8 cellular contexts compared by ENCODE assay signal in the genomic region with DNA sequence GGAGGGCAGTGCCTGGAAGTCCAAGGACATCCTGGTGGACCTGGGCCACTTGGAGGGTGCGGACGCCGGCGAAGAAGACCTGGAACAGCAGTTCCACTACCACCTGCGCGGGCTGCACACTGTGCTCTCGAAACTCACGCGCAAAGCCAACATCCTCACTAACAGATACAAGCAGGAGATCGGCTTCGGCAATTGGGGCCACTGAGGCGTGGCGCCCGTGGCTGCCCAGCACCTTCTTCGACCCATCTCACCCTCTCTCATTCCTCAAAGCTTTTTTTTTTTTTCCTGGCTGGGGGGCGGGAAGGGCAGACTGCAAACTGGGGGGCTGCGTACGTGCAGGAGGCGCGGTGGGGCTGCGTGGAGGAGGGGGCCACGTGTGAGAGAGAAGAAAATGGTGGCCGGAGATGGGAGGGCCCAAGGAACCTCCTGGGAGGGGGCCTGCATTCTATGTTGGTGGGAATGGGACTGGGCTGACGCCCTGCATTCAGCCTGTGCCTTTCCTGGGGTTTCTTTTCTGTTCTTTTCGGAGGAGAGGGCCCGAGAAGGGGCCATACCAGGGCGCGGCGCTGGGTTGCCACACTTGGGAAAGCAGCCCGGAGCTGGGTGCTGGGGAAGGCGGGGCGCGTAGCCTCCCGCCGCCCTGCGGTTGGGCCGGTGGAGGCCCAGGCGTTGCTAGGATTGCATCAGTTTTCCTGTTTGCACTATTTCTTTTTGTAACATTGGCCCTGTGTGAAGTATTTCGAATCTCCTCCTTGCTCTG. TPM values are rescaled to one million over a fixed set of nuclear protein-coding genes. Genes with fewer than 3 reads are reported as not detected.
DNase-seq lines count a peak whose midpoint lies in the region; ATAC-seq and TF ChIP-seq lines count a peak whose summit lies in the region.

No MANE protein-coding gene starts in this region.

- TF ChIP-seq EP300 in SK-N-SH (IDR thresholded peaks at IDR 0.05; ENCODE audit: borderline replicate concordance in 1 of 2, low read depth in 1 of 2, low read length in 1 of 2): no peak

- H3K27ac Mint-ChIP-seq in activated naive CD8-positive, alpha-beta T cell treated with anti-CD3 and anti-CD28 coated beads, Interleukin-2, amount 50 U/mL, for 24 hours: peak overlapping the region; percentile 95

- H3K27ac ChIP-seq in SK-N-SH (ENCODE audit: low read depth in 2 of 2, low read length in 1 of 2) (peak overlapping the region; percentile 82 to 92), heart left ventricle (peak overlapping the region; percentile 86 to 98 (median 93))

- TF ChIP-seq CTCF in SK-N-SH (IDR thresholded peaks at IDR 0.05) (0 out of 2 replicates have a peak, but pooled peaks have one; percentile 8), heart left ventricle (IDR thresholded peaks at IDR 0.05) (peak in 2 of 12 donors; percentile 17 to 18)

- H3F3A ChIP-seq in SK-N-SH (replicated peaks; ENCODE audit: insufficient read depth): peaks cover 8% of the 10 kb centered on the region

- peak overlapping the region; percentile 79 for H3K9ac ChIP-seq in SK-N-SH

- TF ChIP-seq RAD21 in SK-N-SH (IDR thresholded peaks at IDR 0.05; ENCODE audit: low read length): peak; percentile 13; the same call in 1 of the 2 replicates

- no peaks in the 10 kb centered on the region for H4K20me1 ChIP-seq in SK-N-SH (ENCODE audit: insufficient read depth)

- ATAC-seq in activated naive CD8-positive, alpha-beta T cell treated with anti-CD3 and anti-CD28 coated beads, Interleukin-2, amount 50 U/mL, for 24 hours: peak; percentile 23
- ATAC-seq in heart left ventricle (peak in 3 of 4 donors; percentile 41 to 60 (median 52)), HG03280 (IDR thresholded peaks at IDR 0.05; ENCODE audit: unreplicated experiment) (no peak), HG03045 (IDR thresholded peaks at IDR 0.05; ENCODE audit: unreplicated experiment) (no peak)

- peaks cover 33% of the 10 kb centered on the region for H3K4me1 Mint-ChIP-seq in activated naive CD8-positive, alpha-beta T cell treated with anti-CD3 and anti-CD28 coated beads, Interleukin-2, amount 50 U/mL, for 24 hours

- peak overlapping the region; percentile 79 for H3K4me2 ChIP-seq in SK-N-SH

- H3K4me3 Mint-ChIP-seq in activated naive CD8-positive, alpha-beta T cell treated with anti-CD3 and anti-CD28 coated beads, Interleukin-2, amount 50 U/mL, for 24 hours: peak overlapping the region; percentile 96

- H3K4me1 ChIP-seq in SK-N-SH (ENCODE audit: control insufficient read depth in 1 of 2, insufficient read depth in 2 of 2, low read depth in 1 of 2, low read length in 1 of 2) (peaks cover 0 to 6% of the 10 kb centered on the region in 2 experiments; a peak in 2 of 4 replicates), heart left ventricle (peaks cover 0 to 37% (median 12%) of the 10 kb centered on the region in 12 donors)

- intact Hi-C loops in heart left ventricle (cut with DNase I): loop anchor here in 6 of 10 donors (10.0 kb wide), 2 partner anchors 59 to 179 kb away; no protein-coding TSS in a partner anchor

- peaks cover 40% of the 10 kb centered on the region for H3K79me2 ChIP-seq in SK-N-SH (ENCODE audit: insufficient read depth)

- no peak overlapping the region for H2AFZ ChIP-seq in SK-N-SH (ENCODE audit: low read depth)

- peak; percentile 37 for DNase-seq in KG1 (lab: John Stamatoyannopoulos, UW)
- DNase-seq in SK-N-SH: peak; percentile 53
- peak; percentile 59 for DNase-seq in activated naive CD8-positive, alpha-beta T cell treated with anti-CD3 and anti-CD28 coated beads, Interleukin-2, amount 50 U/mL, for 24 hours
- peak; percentile 57 to 77 (median 66) for DNase-seq in heart left ventricle
- DNase-seq in pons (ENCODE audit: low spot score): peak; percentile 64

- WGBS in SK-N-SH (ENCODE audit: low lambda C conversion rate): 30% methylated on average over 32 of the region's 39 CpGs
- WGBS in heart left ventricle, 4 donors: 1 to 48% (median 18%) methylated on average over 28 to 39 of the region's 39 CpGs

- peaks cover 44% of the 10 kb centered on the region for H3K36me3 Mint-ChIP-seq in activated naive CD8-positive, alpha-beta T cell treated with anti-CD3 and anti-CD28 coated beads, Interleukin-2, amount 50 U/mL, for 24 hours (ENCODE audit: low read depth)

- H3K9me3 Mint-ChIP-seq in activated naive CD8-positive, alpha-beta T cell treated with anti-CD3 and anti-CD28 coated beads, Interleukin-2, amount 50 U/mL, for 24 hours: no peaks in the 10 kb centered on the region

- H3K4me3 ChIP-seq in SK-N-SH (ENCODE audit: low read depth in 2 of 2, low read length in 1 of 2) (peak overlapping the region; percentile 65 to 71), heart left ventricle (peak overlapping the region; percentile 44 to 90 (median 70))

- POLR2A ChIA-PET in SK-N-SH (lab: Yijun Ruan, JAX): interaction anchor here (1.2 kb wide), 1 partner anchor 187 kb away, joined by 4 read pairs; no protein-coding TSS in a partner anchor

- peak; percentile 24 for TF ChIP-seq POLR2A in GM15510 (IDR thresholded peaks at IDR 0.05; ENCODE audit: borderline replicate concordance, extremely low read depth, insufficient read length)
- TF ChIP-seq POLR2A in heart left ventricle (IDR thresholded peaks at IDR 0.05): no peak

- H3K27me3 ChIP-seq in SK-N-SH (ENCODE audit: insufficient read depth): no peaks in the 10 kb centered on the region
- no peaks in the 10 kb centered on the region for H3K27me3 ChIP-seq in heart left ventricle

- no peaks in the 10 kb centered on the region for H3K9me2 ChIP-seq in SK-N-SH

- peaks cover 0 to 6% of the 10 kb centered on the region in 2 experiments for H3K36me3 ChIP-seq in SK-N-SH (replicated peaks in 1 of 2; ENCODE audit: control insufficient read depth in 1 of 2, insufficient read depth in 2 of 2, low read length in 1 of 2)
- H3K36me3 ChIP-seq in heart left ventricle: no peaks in the 10 kb centered on the region

- H3K27me3 Mint-ChIP-seq in activated naive CD8-positive, alpha-beta T cell treated with anti-CD3 and anti-CD28 coated beads, Interleukin-2, amount 50 U/mL, for 24 hours: no peaks in the 10 kb centered on the region

- H3K9me3 ChIP-seq in SK-N-SH (no peaks in the 10 kb centered on the region), heart left ventricle (no peaks in the 10 kb centered on the region)

- CTCF ChIA-PET in SK-N-SH (lab: Yijun Ruan, JAX): interaction anchor here (0.7 to 7.0 kb wide), 2 partner anchors 346 to 925 kb away, joined by 3 to 36 read pairs; no protein-coding TSS in a partner anchor

TF ChIP-seq in SK-N-SH, 30 proteins besides CTCF, POLR2A, EP300 and RAD21:
- TF ChIP-seq POLR2AphosphoS5 (IDR thresholded peaks at IDR 0.05; ENCODE audit: low read depth, low read length) (0 out of 2 replicates have a peak, but pooled peaks have one; percentile 4), GABPA (IDR thresholded peaks at IDR 0.05; ENCODE audit: low read depth) (no peak)

RNA-seq across cellular contexts. Expression of a gene that starts 4.2 kb away (rescaled TPM):
- polyA plus RNA-seq in SK-N-SH (2012; rRNA removed): 30.9 and 35.4 TPM in 2 replicates
- polyA plus RNA-seq in SK-N-SH (2012; cell fraction: cytosol; rRNA removed): 20.1 and 26.9 TPM in 2 replicates
- 29.1 and 29.8 TPM in 2 replicates for polyA plus RNA-seq in SK-N-SH (2012; cell fraction: nucleus; rRNA removed)
- 100 to 1,000 TPM in 1 of 9 donors, 10 to 100 TPM in 8; 21.0 to 146 (median 36.6) TPM for total RNA-seq in heart left ventricle
- 10 to 100 TPM; 19.2 to 32.0 TPM for polyA plus RNA-seq in heart left ventricle

Comparison
In these comparisons a context has a peak if more than half of its experiments do, and no peak if none do; other contexts are left out.
1. ATAC-seq: peak in activated naive CD8-positive, alpha-beta T cell treated with anti-CD3 and anti-CD28 coated beads, Interleukin-2, amount 50 U/mL, for 24 hours (single experiment) and heart left ventricle (3 of 4); none in HG03280 (single experiment) and HG03045 (single experiment).
2. Peak in every context shown above with its lines, with median percentiles within 50 percentile points of each other: DNase-seq.